13 cellular contexts compared by ENCODE assay signal in the genomic region with DNA sequence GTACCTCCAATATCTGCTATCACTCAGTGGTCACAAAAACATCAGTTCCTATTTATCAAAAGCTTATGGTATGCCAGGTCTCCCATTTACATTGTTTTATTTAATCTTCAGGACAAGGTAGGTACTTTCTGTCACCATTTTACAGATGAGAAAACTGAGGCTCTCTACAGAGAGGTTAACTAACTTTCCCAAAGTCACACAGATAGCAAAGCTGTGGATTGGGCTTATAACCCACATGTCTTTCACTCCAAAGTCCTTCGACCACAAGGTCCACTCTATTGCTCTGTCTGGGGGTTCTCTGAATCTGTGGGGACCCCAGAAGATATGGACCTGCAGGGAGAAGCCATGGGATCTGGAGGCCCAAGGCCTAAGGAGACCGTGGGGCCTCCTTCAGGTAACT. TPM values are rescaled to one million over a fixed set of nuclear protein-coding genes. Genes with fewer than 3 reads are reported as not detected.
DNase-seq lines count a peak whose midpoint lies in the region; ATAC-seq lines count a peak whose summit lies in the region.
"Had no signal": no experiment of that assay in that cellular context is flagged by ENCODE, and none has a peak within 500 bp of the region (broad histone marks: within the 10 kb centered on the region; RNA-seq: fewer than 3 reads in every experiment).

No MANE protein-coding gene starts in this region.

- peak overlapping the region; percentile 67 for H3K4me2 ChIP-seq in BLaER1

- peak overlapping the region; percentile 77 to 91 (median 86) for H3K27ac Mint-ChIP-seq in CD8-positive, alpha-beta memory T cell
- H3K27ac Mint-ChIP-seq in activated naive CD8-positive, alpha-beta T cell treated with anti-CD3 and anti-CD28 coated beads, Interleukin-2, amount 10 ng/mL, durations not matched to agents 7 days and 5 days = peak overlapping the region; percentile 85
- peak overlapping the region; percentile 80 to 91 (median 88) for H3K27ac Mint-ChIP-seq in naive thymus-derived CD8-positive, alpha-beta T cell

- H3K27me3 ChIP-seq in BLaER1 (no peaks in the 10 kb centered on the region), aorta (ENCODE audit: control insufficient read depth in 1 of 2, insufficient read depth in 2 of 2, low read length in 1 of 2) (no peaks in the 10 kb centered on the region)
- H3K27me3 ChIP-seq in CD8-positive, alpha-beta memory T cell (ENCODE audit: insufficient read depth, low read length, poor library complexity, severe bottlenecking) = no peaks in the 10 kb centered on the region
- H3K27me3 ChIP-seq: SJSA1 had no signal

- H3K4me1 ChIP-seq in BLaER1 (peaks cover 64% of the 10 kb centered on the region), aorta (ENCODE audit: control insufficient read depth in 1 of 2, insufficient read depth in 2 of 2, low read length in 2 of 2) (no peaks in the 10 kb centered on the region)
- H3K4me1 ChIP-seq in CD8-positive, alpha-beta memory T cell (ENCODE audit: insufficient read depth, low read length) = peaks cover 63% of the 10 kb centered on the region

- no peak overlapping the region for H3K9ac ChIP-seq in BLaER1

- no peaks in the 10 kb centered on the region for H3K9me3 Mint-ChIP-seq in CD8-positive, alpha-beta memory T cell
- H3K9me3 Mint-ChIP-seq in activated naive CD8-positive, alpha-beta T cell treated with anti-CD3 and anti-CD28 coated beads, Interleukin-2, amount 10 ng/mL, durations not matched to agents 7 days and 5 days = no peaks in the 10 kb centered on the region
- no peaks in the 10 kb centered on the region for H3K9me3 Mint-ChIP-seq in naive thymus-derived CD8-positive, alpha-beta T cell

- H3K27ac ChIP-seq in BLaER1 (peak overlapping the region; percentile 80), aorta (ENCODE audit: low read depth in 1 of 2, low read length in 2 of 2) (no peak overlapping the region)
- H3K27ac ChIP-seq in CD8-positive, alpha-beta memory T cell (ENCODE audit: low read depth, low read length) = peak overlapping the region; percentile 44

- no peaks in the 10 kb centered on the region for H4K20me1 ChIP-seq in BLaER1

- intact Hi-C loops in aorta (cut with DNase I) = no loop called here

- WGBS in aorta, 2 donors = 95 to 97% methylated on average over 2 of the region's 2 CpGs

- no peak for ATAC-seq in activated naive CD8-positive, alpha-beta T cell treated with anti-CD3 and anti-CD28 coated beads, Interleukin-2, amount 10 ng/mL, durations not matched to agents 7 days and 5 days (ENCODE audit: low read depth)
- no peak for ATAC-seq in naive thymus-derived CD8-positive, alpha-beta T cell
- no peak for ATAC-seq in aorta (ENCODE audit: low FRiP score)
- no peak for ATAC-seq in GM19467 (IDR thresholded peaks at IDR 0.05; ENCODE audit: unreplicated experiment)

- H3K36me3 ChIP-seq in BLaER1 (no peaks in the 10 kb centered on the region), aorta (ENCODE audit: control insufficient read depth in 1 of 2, insufficient read depth in 2 of 2, low read length in 1 of 2) (no peaks in the 10 kb centered on the region)
- H3K36me3 ChIP-seq in CD8-positive, alpha-beta memory T cell (ENCODE audit: insufficient read depth, low read length) = no peaks in the 10 kb centered on the region
- H3K36me3 ChIP-seq: SJSA1 had no signal

- CTCF ChIA-PET in CD8-positive, alpha-beta memory T cell (lab: Charles Lee) = interaction anchor here (0.8 to 27.0 kb wide), 24 partner anchors 9 to 296 kb away, joined by 3 to 520 read pairs (median 4); a partner anchor contains a TSS

- H3K4me1 Mint-ChIP-seq in CD8-positive, alpha-beta memory T cell = peaks cover 46 to 73% (median 51%) of the 10 kb centered on the region in 3 donors
- peaks cover 60% of the 10 kb centered on the region for H3K4me1 Mint-ChIP-seq in activated naive CD8-positive, alpha-beta T cell treated with anti-CD3 and anti-CD28 coated beads, Interleukin-2, amount 10 ng/mL, durations not matched to agents 7 days and 5 days
- peaks cover 19 to 67% (median 64%) of the 10 kb centered on the region in 4 donors for H3K4me1 Mint-ChIP-seq in naive thymus-derived CD8-positive, alpha-beta T cell

- H3K9me3 ChIP-seq in BLaER1 = no peaks in the 10 kb centered on the region
- no peaks in the 10 kb centered on the region for H3K9me3 ChIP-seq in CD8-positive, alpha-beta memory T cell (ENCODE audit: low read length)
- H3K9me3 ChIP-seq in aorta (ENCODE audit: control insufficient read depth, low read length) = no peaks in the 10 kb centered on the region

- DNase-seq in CD8-positive, alpha-beta memory T cell = no peak
- no peak for DNase-seq in activated naive CD8-positive, alpha-beta T cell treated with anti-CD3 and anti-CD28 coated beads, Interleukin-2, amount 10 ng/mL, durations not matched to agents 7 days and 5 days
- no peak for DNase-seq in naive thymus-derived CD8-positive, alpha-beta T cell
- DNase-seq in DMS 273 treated with DMSO at 0.1 percent for 48 hours (lab: John Stamatoyannopoulos, UW) = no peak
- DNase-seq in aorta = no peak
- DNase-seq in T-helper 9 cell = no peak
- DNase-seq: NCI-H1694 treated with DMSO at 0.1 percent for 48 hours, NCI-H774 had no signal

- H3K4me3 Mint-ChIP-seq in CD8-positive, alpha-beta memory T cell = peak overlapping the region in 4 of 7 donors; percentile 28 to 75 (median 57)
- H3K4me3 Mint-ChIP-seq in activated naive CD8-positive, alpha-beta T cell treated with anti-CD3 and anti-CD28 coated beads, Interleukin-2, amount 10 ng/mL, durations not matched to agents 7 days and 5 days = peak overlapping the region; percentile 63
- H3K4me3 Mint-ChIP-seq in naive thymus-derived CD8-positive, alpha-beta T cell = peak overlapping the region in 6 of 10 donors; percentile 22 to 70 (median 52)

- H3K27me3 Mint-ChIP-seq in CD8-positive, alpha-beta memory T cell = no peaks in the 10 kb centered on the region
- no peaks in the 10 kb centered on the region for H3K27me3 Mint-ChIP-seq in activated naive CD8-positive, alpha-beta T cell treated with anti-CD3 and anti-CD28 coated beads, Interleukin-2, amount 10 ng/mL, durations not matched to agents 7 days and 5 days
- no peaks in the 10 kb centered on the region for H3K27me3 Mint-ChIP-seq in naive thymus-derived CD8-positive, alpha-beta T cell

- no peak overlapping the region for H3K4me3 ChIP-seq in BLaER1
- peak overlapping the region; percentile 12 for H3K4me3 ChIP-seq in CD8-positive, alpha-beta memory T cell (ENCODE audit: low read length)
- no peak overlapping the region for H3K4me3 ChIP-seq in aorta (ENCODE audit: low read length in 2 of 2)
- H3K4me3 ChIP-seq: SJSA1 had no signal

- no peaks in the 10 kb centered on the region for H3K36me3 Mint-ChIP-seq in CD8-positive, alpha-beta memory T cell
- H3K36me3 Mint-ChIP-seq in activated naive CD8-positive, alpha-beta T cell treated with anti-CD3 and anti-CD28 coated beads, Interleukin-2, amount 10 ng/mL, durations not matched to agents 7 days and 5 days = no peaks in the 10 kb centered on the region
- no peaks in the 10 kb centered on the region for H3K36me3 Mint-ChIP-seq in naive thymus-derived CD8-positive, alpha-beta T cell

- POLR2A ChIA-PET in CD8-positive, alpha-beta memory T cell (lab: Charles Lee) = interaction anchor here (0.8 to 1.2 kb wide), 4 partner anchors 11 to 194 kb away, joined by 3 to 8 read pairs (median 6); a partner anchor contains a TSS
- POLR2A ChIA-PET in activated naive CD8-positive, alpha-beta T cell treated with anti-CD3 and anti-CD28 coated beads, Interleukin-2, amount 10 ng/mL, durations not matched to agents 7 days and 5 days (lab: Charles Lee) = interaction anchor here (0.9 to 3.6 kb wide), 13 partner anchors 12 to 195 kb away, joined by 3 to 61 read pairs (median 6); a partner anchor contains a TSS
- POLR2A ChIA-PET in naive thymus-derived CD8-positive, alpha-beta T cell (lab: Charles Lee) = interaction anchor here (0.8 to 4.2 kb wide), 12 partner anchors 11 to 1717 kb away, joined by 3 to 41 read pairs (median 4); a partner anchor contains a TSS

RNA-seq across cellular contexts. Expression of a gene that starts 26.6 kb away (rescaled TPM):
- total RNA-seq in CD8-positive, alpha-beta memory T cell = not detected
- not detected for polyA plus RNA-seq in CD8-positive, alpha-beta memory T cell
- not detected for total RNA-seq in activated naive CD8-positive, alpha-beta T cell treated with anti-CD3 and anti-CD28 coated beads, Interleukin-2, amount 10 ng/mL, durations not matched to agents 7 days and 5 days
- total RNA-seq in naive thymus-derived CD8-positive, alpha-beta T cell = not detected
- polyA plus RNA-seq in naive thymus-derived CD8-positive, alpha-beta T cell = not detected
- not detected for total RNA-seq in aorta
- polyA plus RNA-seq in aorta = 10 to 100 TPM in 1 of 2 donors, under 1 TPM in 1; 0.46 to 36.7 TPM
- total RNA-seq: cerebellum, mononuclear cell, SJSA1 had no signal

RNA-seq across cellular contexts. Expression of a gene that starts 49.5 kb away (rescaled TPM):
- 1 to 10 TPM; 7.2 to 7.5 TPM for total RNA-seq in CD8-positive, alpha-beta memory T cell
- 23.1 TPM for polyA plus RNA-seq in CD8-positive, alpha-beta memory T cell
- total RNA-seq in activated naive CD8-positive, alpha-beta T cell treated with anti-CD3 and anti-CD28 coated beads, Interleukin-2, amount 10 ng/mL, durations not matched to agents 7 days and 5 days = 1 to 10 TPM; 5.0 TPM
- total RNA-seq in naive thymus-derived CD8-positive, alpha-beta T cell = 10 to 100 TPM; 10.7 to 13.2 TPM
- polyA plus RNA-seq in naive thymus-derived CD8-positive, alpha-beta T cell = 10 to 100 TPM; 60.0 to 96.3 (median 62.1) TPM
- 10 to 100 TPM; 17.9 to 56.5 TPM for total RNA-seq in aorta
- polyA plus RNA-seq in aorta = 100 to 1,000 TPM in 1 of 2 donors, 10 to 100 TPM in 1; 75.7 to 146 TPM

Comparison
In these comparisons a context has a peak if more than half of its experiments do, and no peak if none do; other contexts are left out.
1. H3K27ac ChIP-seq: peak in BLaER1 (single experiment) and CD8-positive, alpha-beta memory T cell (single experiment); none in aorta (0 of 2).
2. Peak in every context shown above with its lines, with median percentiles within 50 percentile points of each other: H3K27ac Mint-ChIP-seq and H3K4me3 Mint-ChIP-seq.